Comparison of ENCODE assay signal across 22 cellular contexts in genomic region chr14:69586420-69586819, GRCh38. TPM values are rescaled to one million over a fixed set of nuclear protein-coding genes. Genes with fewer than 3 reads are reported as not detected.
"Had no signal": no experiment of that assay in that cellular context is flagged by ENCODE, and none has a peak within 500 bp of the region (broad histone marks: within the 10 kb centered on the region; RNA-seq: fewer than 3 reads in every experiment).

No MANE protein-coding gene starts in this region.

- H3K4me1 Mint-ChIP-seq: activated CD4-positive, alpha-beta T cell treated with anti-CD3 and anti-CD28 coated beads for 36 hours had no signal

- ATAC-seq: activated CD4-positive, alpha-beta T cell treated with anti-CD3 and anti-CD28 coated beads for 36 hours; WTC11 had no signal

- H3K4me3 Mint-ChIP-seq: activated CD4-positive, alpha-beta T cell treated with anti-CD3 and anti-CD28 coated beads for 36 hours; activated naive CD8-positive, alpha-beta T cell; nephron; WTC11 had no signal

- DNase-seq: activated CD4-positive, alpha-beta T cell treated with anti-CD3 and anti-CD28 coated beads for 36 hours; activated CD4-positive, alpha-beta T cell treated with anti-CD3 and anti-CD28 coated beads, Interleukin-2, amount 50 U/mL, for 48 hours; activated T-cell treated with anti-CD3 and anti-CD28 coated beads for 4 hours; amniotic stem cell; dorsolateral prefrontal cortex; hippocampal formation; islet precursor cell; left colon; mammary epithelial cell; midbrain; retina; stomach; SW 1271; testis; upper lobe of left lung had no signal

- H3K36me3 Mint-ChIP-seq: activated naive CD8-positive, alpha-beta T cell; WTC11 had no signal

- H3K27ac Mint-ChIP-seq: activated CD4-positive, alpha-beta T cell treated with anti-CD3 and anti-CD28 coated beads for 36 hours; activated naive CD8-positive, alpha-beta T cell; nephron; WTC11 had no signal

- H3K4me3 ChIP-seq: cardiac muscle cell, dorsolateral prefrontal cortex, skin epidermis, stomach, testis, upper lobe of left lung had no signal

- H3K9me3 Mint-ChIP-seq: nephron, WTC11 had no signal

RNA-seq across cellular contexts. Expression of gene CCDC177, which starts 11.7 kb away (rescaled TPM):
- total RNA-seq: activated CD4-positive, alpha-beta T cell treated with anti-CD3 and anti-CD28 coated beads for 36 hours; cardiac muscle cell; epithelial cell of proximal tubule; left colon; mammary epithelial cell; T-helper 2 cell treated with Interferon-gamma antibody and Interleukin-4, amounts not matched to agents 100 ng/mL and 5 ng/mL, for 36 hours; upper lobe of left lung had no signal
